ENCODE assay signal across 14 cellular contexts in the genomic region with DNA sequence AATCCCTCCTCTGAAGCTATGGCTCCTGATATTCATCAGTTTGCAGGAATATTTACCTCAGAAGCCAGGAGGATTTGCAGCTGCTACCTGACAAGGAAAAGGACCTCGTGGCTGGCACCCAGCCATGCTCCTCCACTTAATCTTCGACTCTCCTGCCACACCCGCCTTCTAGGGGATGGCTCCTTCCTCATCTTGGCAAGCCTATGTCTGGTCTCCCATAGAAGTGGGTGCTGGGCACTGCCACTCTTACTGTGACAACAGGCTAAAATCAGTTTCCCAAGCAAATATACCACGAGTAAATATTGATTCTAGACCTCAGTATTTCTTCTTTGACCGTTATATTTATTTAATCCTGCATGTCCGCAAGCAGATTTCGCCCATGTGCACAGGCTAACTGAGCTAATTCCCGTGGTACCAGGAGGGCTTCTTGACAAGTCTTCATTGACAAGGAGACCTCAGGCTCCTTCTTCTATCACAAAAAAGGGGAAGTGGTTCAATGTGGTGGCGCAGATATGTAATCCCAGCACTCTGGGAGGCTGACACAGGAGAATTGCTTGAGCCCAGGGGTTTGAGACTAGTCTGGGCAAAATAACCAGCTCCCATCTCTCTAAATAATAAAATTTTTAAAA. TPM values are rescaled to one million over a fixed set of nuclear protein-coding genes. Genes with fewer than 3 reads are reported as not detected.
DNase-seq lines count a peak whose midpoint lies in the region; ATAC-seq, FAIRE-seq and TF ChIP-seq lines count a peak whose summit lies in the region.
"Had no signal": no experiment of that assay in that cellular context is flagged by ENCODE, and none has a peak within 500 bp of the region (broad histone marks: within the 10 kb centered on the region; RNA-seq: fewer than 3 reads in every experiment).

No MANE protein-coding gene starts in this region.

- H4K8ac ChIP-seq in IMR-90 (ENCODE audit: low read depth in 2 of 2, low read length in 2 of 2): no peak overlapping the region

- peaks cover 1% of the 10 kb centered on the region; the same call in 1 of the 2 replicates for H3K4me1 ChIP-seq in IMR-90 (ENCODE audit: control insufficient read depth, insufficient read depth, low read length)
- H3K4me1 ChIP-seq: body of pancreas had no signal

- H2AFZ ChIP-seq in IMR-90 (replicated peaks; ENCODE audit: low read length, poor library complexity): peak overlapping the region; percentile 18

- CTCF ChIA-PET in IMR-90 (lab: Yijun Ruan, JAX): no interaction called here

- dilution Hi-C loops in IMR-90 (cut with HindIII; ENCODE audit: low sequenced_read_pairs, unreplicated experiment): no loop called here

- H3K27me3 ChIP-seq in IMR-90 (ENCODE audit: control insufficient read depth, insufficient read depth, low read length) (no peaks in the 10 kb centered on the region), dorsolateral prefrontal cortex (peaks cover 0 to 19% (median 0%) of the 10 kb centered on the region in 45 donors)
- H3K27me3 ChIP-seq: body of pancreas had no signal

- H3K56ac ChIP-seq in IMR-90 (ENCODE audit: extremely low read depth, insufficient read depth, low read length): no peak overlapping the region

- H4K5ac ChIP-seq in IMR-90 (ENCODE audit: low read depth, low read length): no peak overlapping the region

- no peaks in the 10 kb centered on the region for H3K79me1 ChIP-seq in IMR-90 (ENCODE audit: low read depth in 1 of 2, low read length in 2 of 2)

- no peak for FAIRE-seq in RCC 7860 (lab: Jason Lieb, UNC)

- in situ Hi-C loops in IMR-90 (cut with MboI; ENCODE audit: low sequenced_read_pairs): no loop called here

- POLR2A ChIA-PET in IMR-90 (lab: Charles Lee; ENCODE audit: unreplicated experiment): no interaction called here

- ATAC-seq in HG02610 (IDR thresholded peaks at IDR 0.05; ENCODE audit: unreplicated experiment) (peak; percentile 80), IMR-90 (ENCODE audit: low read depth) (no peak)
- ATAC-seq: body of pancreas, right cardiac atrium had no signal

- no peaks in the 10 kb centered on the region for H4K20me1 ChIP-seq in IMR-90 (ENCODE audit: insufficient read depth, low read length)

- no peak for TF ChIP-seq POLR2A in IMR-90 (IDR thresholded peaks at IDR 0.05; ENCODE audit: low read depth, low read length)

- H3K27ac ChIP-seq in IMR-90 (ENCODE audit: insufficient read depth, low read length): no peak overlapping the region
- H3K27ac ChIP-seq in dorsolateral prefrontal cortex: no peak overlapping the region
- H3K27ac ChIP-seq: 22Rv1, body of pancreas had no signal

- H2BK20ac ChIP-seq in IMR-90 (ENCODE audit: low read depth, low read length): no peak overlapping the region

- whole genome bisulfite sequencing in IMR-90 (ENCODE audit: extremely low coverage in 2 of 2, insufficient read length in 1 of 2), 2 experiments: no CpG with 5 or more reads among the region's 9 CpGs

- H2BK5ac ChIP-seq in IMR-90 (ENCODE audit: low read depth, low read length, poor library complexity, severe bottlenecking): no peak overlapping the region

- no peak overlapping the region for H3K4ac ChIP-seq in IMR-90 (ENCODE audit: low read depth, low read length)

- H3K14ac ChIP-seq in IMR-90 (replicated peaks; ENCODE audit: low read depth, low read length): no peak overlapping the region

- H2AK5ac ChIP-seq in IMR-90 (ENCODE audit: low read depth, low read length): no peak overlapping the region

- no peak overlapping the region for H3K4me3 ChIP-seq in IMR-90 (ENCODE audit: insufficient read depth, low read depth, low read length)
- H3K4me3 ChIP-seq in dorsolateral prefrontal cortex: no peak overlapping the region
- H3K4me3 ChIP-seq: body of pancreas had no signal

- TF ChIP-seq RAD21 in IMR-90 (IDR thresholded peaks at IDR 0.05; ENCODE audit: low read length): no peak

- DNase-seq in DMS153 (lab: John Stamatoyannopoulos, UW) (peak; percentile 12), DMS153 treated with DMSO at 0.1 percent for 48 hours (lab: John Stamatoyannopoulos, UW; ENCODE audit: unreplicated experiment) (no peak), IMR-90 (no peak), inferior parietal cortex (ENCODE audit: extremely low spot score) (peak; percentile 4), RCC 7860 (ENCODE audit: low spot score) (no peak), dorsolateral prefrontal cortex (no peak)
- no peak for DNase-seq in stimulated activated CD8-positive, alpha-beta memory T cell treated with anti-CD3 and anti-CD28 coated beads, Interleukin-4, amount 100 ng/mL, for 48 hours
- DNase-seq: activated CD8-positive, alpha-beta memory T cell treated with anti-CD3 and anti-CD28 coated beads, Interleukin-2, amount 50 U/mL, for 48 hours; GOT3; NCI-H1048; right cardiac atrium had no signal

- TF ChIP-seq CTCF in IMR-90 (conservative IDR thresholded peaks at IDR 0.05; ENCODE audit: low read depth, low read length) (no peak), dorsolateral prefrontal cortex (IDR thresholded peaks at IDR 0.05 in 54 of 56, conservative IDR thresholded peaks at IDR 0.05 in 2 of 56; ENCODE audit: low read depth in 1 of 56, partially characterized antibody in 56 of 56) (no peak)

- no peak overlapping the region for H4K91ac ChIP-seq in IMR-90 (ENCODE audit: insufficient read depth, low read depth, low read length)

- H3K9ac ChIP-seq in IMR-90 (ENCODE audit: low read depth, low read length): no peak overlapping the region

- H3K23ac ChIP-seq in IMR-90 (ENCODE audit: low read depth, low read length): no peak overlapping the region

- no peaks in the 10 kb centered on the region for H3K36me3 ChIP-seq in IMR-90 (ENCODE audit: control insufficient read depth, insufficient read depth, low read length)

- intact Hi-C loops in IMR-90 (cut with micrococcal nuclease): no loop called here
- intact Hi-C loops in dorsolateral prefrontal cortex (cut with DNase I): no loop called here

- BruUV-seq in IMR-90 (replicated peaks; lab: Mats Ljungman, UMichigan): no TSS peak

- H2BK15ac ChIP-seq in IMR-90 (ENCODE audit: low read depth, low read length): no peak overlapping the region

- H3K9me1 ChIP-seq in IMR-90 (ENCODE audit: insufficient read depth, low read length): no peaks in the 10 kb centered on the region

- H2BK120ac ChIP-seq in IMR-90 (ENCODE audit: low read depth, low read length): no peak overlapping the region

- H3K9me3 ChIP-seq in IMR-90 (ENCODE audit: control insufficient read depth, insufficient read depth, low read length): no peaks in the 10 kb centered on the region
- H3K9me3 ChIP-seq: body of pancreas had no signal

- no peak overlapping the region for H3K18ac ChIP-seq in IMR-90 (ENCODE audit: low read depth, low read length)

- H3K4me2 ChIP-seq in IMR-90 (ENCODE audit: low read depth, low read length): no peak overlapping the region

- H2AK9ac ChIP-seq in IMR-90 (replicated peaks; ENCODE audit: low read depth, low read length, poor library complexity): no peak overlapping the region

TF ChIP-seq in IMR-90, 13 proteins besides CTCF, POLR2A, EP300 and RAD21:
- TF ChIP-seq CHD1 (IDR thresholded peaks at IDR 0.05; ENCODE audit: low read depth, low read length) (no peak), BHLHE40 (IDR thresholded peaks at IDR 0.05; ENCODE audit: low read depth, low read length) (no peak), CEBPB (IDR thresholded peaks at IDR 0.05; ENCODE audit: low read depth, low read length) (no peak), MAFK (IDR thresholded peaks at IDR 0.05; ENCODE audit: low read depth, low read length) (no peak), RCOR1 (IDR thresholded peaks at IDR 0.05; ENCODE audit: insufficient replicate concordance, low read length) (no peak), MAZ (IDR thresholded peaks at IDR 0.05; ENCODE audit: borderline replicate concordance, low read depth, low read length) (no peak), RFX5 (IDR thresholded peaks at IDR 0.05; ENCODE audit: low read depth, low read length) (no peak), SMC3 (IDR thresholded peaks at IDR 0.05; ENCODE audit: low read depth, low read length) (no peak), FOS (IDR thresholded peaks at IDR 0.05; ENCODE audit: low read depth, low read length) (no peak), MXI1 (IDR thresholded peaks at IDR 0.05; ENCODE audit: borderline replicate concordance, low read depth, low read length) (no peak), NFE2L2 (IDR thresholded peaks at IDR 0.05; ENCODE audit: low read depth, low read length) (no peak)
- TF ChIP-seq, protein P1, sequence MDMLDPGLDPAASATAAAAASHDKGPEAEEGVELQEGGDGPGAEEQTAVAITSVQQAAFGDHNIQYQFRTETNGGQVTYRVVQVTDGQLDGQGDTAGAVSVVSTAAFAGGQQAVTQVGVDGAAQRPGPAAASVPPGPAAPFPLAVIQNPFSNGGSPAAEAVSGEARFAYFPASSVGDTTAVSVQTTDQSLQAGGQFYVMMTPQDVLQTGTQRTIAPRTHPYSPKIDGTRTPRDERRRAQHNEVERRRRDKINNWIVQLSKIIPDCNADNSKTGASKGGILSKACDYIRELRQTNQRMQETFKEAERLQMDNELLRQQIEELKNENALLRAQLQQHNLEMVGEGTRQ (IDR thresholded peaks at IDR 0.05; ENCODE audit: low read depth, low read length): no peak
- TF ChIP-seq, protein P2, sequence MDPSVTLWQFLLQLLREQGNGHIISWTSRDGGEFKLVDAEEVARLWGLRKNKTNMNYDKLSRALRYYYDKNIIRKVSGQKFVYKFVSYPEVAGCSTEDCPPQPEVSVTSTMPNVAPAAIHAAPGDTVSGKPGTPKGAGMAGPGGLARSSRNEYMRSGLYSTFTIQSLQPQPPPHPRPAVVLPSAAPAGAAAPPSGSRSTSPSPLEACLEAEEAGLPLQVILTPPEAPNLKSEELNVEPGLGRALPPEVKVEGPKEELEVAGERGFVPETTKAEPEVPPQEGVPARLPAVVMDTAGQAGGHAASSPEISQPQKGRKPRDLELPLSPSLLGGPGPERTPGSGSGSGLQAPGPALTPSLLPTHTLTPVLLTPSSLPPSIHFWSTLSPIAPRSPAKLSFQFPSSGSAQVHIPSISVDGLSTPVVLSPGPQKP (IDR thresholded peaks at IDR 0.05; ENCODE audit: borderline replicate concordance, low read depth, low read length): no peak

RNA-seq across cellular contexts. Expression of gene DCTD, which starts 52.6 kb away (rescaled TPM):
- total RNA-seq in IMR-90 (2012; rRNA removed) (84.2 and 90.3 TPM in 2 replicates), dorsolateral prefrontal cortex (10 to 100 TPM; 30.1 to 80.6 (median 59.1) TPM)
- 113 and 127 TPM in 2 replicates for polyA plus RNA-seq in IMR-90 (2012; rRNA removed)
- 99.3 and 108 TPM in 2 replicates for polyA plus RNA-seq in IMR-90 (2012; cell fraction: cytosol; rRNA removed)
- polyA plus RNA-seq in IMR-90 (2012; cell fraction: nucleus; rRNA removed; ENCODE audit: low replicate concordance): 122 and 215 TPM in 2 replicates

Comparison
In these comparisons a context has a peak if more than half of its experiments do, and no peak if none do; other contexts are left out.
1. DNase-seq: peak in DMS153 (single experiment) and inferior parietal cortex (single experiment); none in DMS153 treated with DMSO at 0.1 percent for 48 hours (single experiment), IMR-90 (single experiment), stimulated activated CD8-positive, alpha-beta memory T cell treated with anti-CD3 and anti-CD28 coated beads, Interleukin-4, amount 100 ng/mL, for 48 hours (single experiment), RCC 7860 (single experiment) and dorsolateral prefrontal cortex (0 of 10).